In the genomic region with DNA sequence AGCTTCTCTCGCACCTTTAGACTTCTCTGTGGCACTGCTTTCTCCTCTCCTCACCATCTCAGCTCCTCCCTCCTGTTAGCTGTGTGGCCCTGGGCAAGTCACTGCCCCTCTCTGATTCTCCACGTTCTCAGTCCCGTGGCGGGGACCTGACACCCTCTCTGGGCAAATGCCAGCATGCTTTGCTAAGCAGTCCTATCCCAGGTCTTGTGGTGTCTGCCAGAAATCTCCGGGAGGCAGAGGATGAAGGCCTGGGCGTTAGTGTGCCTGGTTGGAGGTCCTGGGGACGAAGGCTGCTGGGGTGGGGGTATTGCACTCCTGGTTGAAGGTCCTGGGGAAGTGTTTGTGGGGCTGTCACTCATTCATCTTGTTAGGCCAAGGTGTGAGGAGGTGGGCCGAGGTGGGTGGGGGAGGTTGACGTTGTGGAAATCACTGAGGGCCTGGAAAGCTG, we compare ENCODE assay signal across 9 cellular contexts. TPM values are rescaled to one million over a fixed set of nuclear protein-coding genes. Genes with fewer than 3 reads are reported as not detected.
A peak's percentile ranks its signal among the peaks of the same experiment; 100 is the strongest.
DNase-seq lines count a peak whose midpoint lies in the region; ATAC-seq, FAIRE-seq and TF ChIP-seq lines count a peak whose summit lies in the region.
"Not testable (repeated sequence)": the region's sequence is repeated elsewhere in the genome, so short reads cannot be mapped to it uniquely, and the experiment has no call there.
"Had no signal": no experiment of that assay in that cellular context is flagged by ENCODE, and none has a peak within 500 bp of the region (broad histone marks: within the 10 kb centered on the region; RNA-seq: fewer than 3 reads in every experiment).

No MANE protein-coding gene starts in this region.

- H4K8ac ChIP-seq in neuronal stem cell (ENCODE audit: low read depth, low read length), result not testable (repeated sequence)

- H3K9ac ChIP-seq in kidney (ENCODE audit: low read length in 2 of 2); neuronal stem cell (ENCODE audit: low read depth, low read length, poor library complexity): not testable (repeated sequence)

- not testable (repeated sequence) for H3K23ac ChIP-seq in neuronal stem cell (ENCODE audit: low read depth, low read length, poor library complexity)

- not testable (repeated sequence) for TF ChIP-seq CTCF in CD4-positive, alpha-beta T cell (IDR thresholded peaks at IDR 0.05); kidney (IDR thresholded peaks at IDR 0.05; ENCODE audit: borderline replicate concordance, extremely low read depth, insufficient read depth); mesothelial cell of epicardium (IDR thresholded peaks at IDR 0.05; ENCODE audit: unreplicated experiment); spleen (IDR thresholded peaks at IDR 0.05 in 8 of 11, conservative IDR thresholded peaks at IDR 0.05 in 3 of 11)

- H2AFZ ChIP-seq in neuronal stem cell (ENCODE audit: low read length), result not testable (repeated sequence)

- not testable (repeated sequence) for H3K9me3 Mint-ChIP-seq in CD4-positive, alpha-beta T cell; activated T-cell treated with anti-CD3 and anti-CD28 coated beads, Interleukin-2, amount 50 U/mL, for 24 hours; central memory CD8-positive, alpha-beta T cell; mesothelial cell of epicardium

- H2BK15ac ChIP-seq in neuronal stem cell (ENCODE audit: low read length), result not testable (repeated sequence)

- not testable (repeated sequence) for H2AK5ac ChIP-seq in neuronal stem cell (ENCODE audit: low read depth, low read length)

- not testable (repeated sequence) for H3K18ac ChIP-seq in neuronal stem cell (ENCODE audit: low read length)

- H3K4ac ChIP-seq in neuronal stem cell (ENCODE audit: low read length), result not testable (repeated sequence)

- H3K27ac Mint-ChIP-seq in CD4-positive, alpha-beta T cell; activated T-cell treated with anti-CD3 and anti-CD28 coated beads, Interleukin-2, amount 50 U/mL, for 24 hours; central memory CD8-positive, alpha-beta T cell (ENCODE audit: low read depth); mesothelial cell of epicardium: not testable (repeated sequence)

- not testable (repeated sequence) for H3K4me3 ChIP-seq in kidney (ENCODE audit: low read length in 2 of 2); neuronal stem cell (ENCODE audit: low read length in 2 of 2); spleen

- intact Hi-C loops in CD4-positive, alpha-beta T cell (cut with DNase I, micrococcal nuclease), result loop anchor here (2.0 to 10.0 kb wide), 4 partner anchors 39 to 277 kb away; a partner anchor contains a TSS
- intact Hi-C loops in kidney (cut with DNase I); spleen (cut with DNase I; ENCODE audit: low total_unique reads): not testable (repeated sequence)

- FAIRE-seq in kidney (lab: Jason Lieb, UNC), result not testable (repeated sequence)

- ATAC-seq in CD4-positive, alpha-beta T cell (ENCODE audit: poor library complexity); central memory CD8-positive, alpha-beta T cell (replicated peaks; ENCODE audit: extremely low read depth, poor library complexity, severe bottlenecking): not testable (repeated sequence)

- H3K27me3 ChIP-seq in CD4-positive, alpha-beta T cell (ENCODE audit: control insufficient read depth, insufficient read depth, low read length); spleen (replicated peaks in 1 of 7): not testable (repeated sequence)
- H3K27me3 ChIP-seq in neuronal stem cell (ENCODE audit: control insufficient read depth in 3 of 3, insufficient read depth in 3 of 3, low read depth in 1 of 3, low read length in 3 of 3), result peaks cover 0 to 21% (median 11%) of the 10 kb centered on the region in 3 experiments

- H2BK5ac ChIP-seq in neuronal stem cell (ENCODE audit: low read length), result not testable (repeated sequence)

- H2BK12ac ChIP-seq in neuronal stem cell (ENCODE audit: low read length), result not testable (repeated sequence)

- not testable (repeated sequence) for H3K27me3 Mint-ChIP-seq in CD4-positive, alpha-beta T cell; activated T-cell treated with anti-CD3 and anti-CD28 coated beads, Interleukin-2, amount 50 U/mL, for 24 hours; central memory CD8-positive, alpha-beta T cell
- peaks cover 37% of the 10 kb centered on the region for H3K27me3 Mint-ChIP-seq in mesothelial cell of epicardium (ENCODE audit: low read depth)

- WGBS in neuronal stem cell (ENCODE audit: extremely low coverage in 2 of 2, insufficient read length in 2 of 2, insufficient replicate concordance in 1 of 2), 2 donors, result no CpG with 5 or more reads among the region's 9 CpGs
- 71 to 91% (median 82%) methylated on average over 8 to 9 of the region's 9 CpGs for WGBS in spleen, 5 donors

- not testable (repeated sequence) for TF ChIP-seq POLR2A in spleen (IDR thresholded peaks at IDR 0.05)

- not testable (repeated sequence) for H3K4me1 Mint-ChIP-seq in CD4-positive, alpha-beta T cell (ENCODE audit: low read depth); activated T-cell treated with anti-CD3 and anti-CD28 coated beads, Interleukin-2, amount 50 U/mL, for 24 hours (ENCODE audit: low read depth); central memory CD8-positive, alpha-beta T cell; mesothelial cell of epicardium

- H3K36me3 ChIP-seq in kidney (ENCODE audit: control insufficient read depth in 1 of 2, insufficient read depth in 2 of 2, low read length in 2 of 2); neuronal stem cell (replicated peaks in 1 of 2; ENCODE audit: control insufficient read depth in 2 of 2, insufficient read depth in 2 of 2, low read length in 2 of 2); spleen: not testable (repeated sequence)

- H3K4me3 Mint-ChIP-seq in CD4-positive, alpha-beta T cell, result peak overlapping the region; percentile 11
- H3K4me3 Mint-ChIP-seq in activated T-cell treated with anti-CD3 and anti-CD28 coated beads, Interleukin-2, amount 50 U/mL, for 24 hours, result not testable (repeated sequence)
- peak overlapping the region; percentile 2 for H3K4me3 Mint-ChIP-seq in central memory CD8-positive, alpha-beta T cell
- H3K4me3 Mint-ChIP-seq in mesothelial cell of epicardium, result peak overlapping the region; percentile 89

- peak in 1 of 10 experiments; percentile 25 for DNase-seq in CD4-positive, alpha-beta T cell
- DNase-seq in activated T-cell treated with anti-CD3 and anti-CD28 coated beads, Interleukin-2, amount 50 U/mL, for 24 hours, result peak; percentile 25
- not testable (repeated sequence) for DNase-seq in central memory CD8-positive, alpha-beta T cell (ENCODE audit: low spot score in 2 of 2); mesothelial cell of epicardium (ENCODE audit: low spot score in 2 of 2, unreplicated experiment in 2 of 2); neuronal stem cell (ENCODE audit: low spot score)
- DNase-seq in kidney, result peak; percentile 53
- peak; percentile 72 for DNase-seq in spleen

- CTCF ChIA-PET in CD4-positive, alpha-beta T cell (lab: Charles Lee), result interaction anchor here (1.9 kb wide), 1 partner anchor 42 kb away, joined by 4 read pairs; no protein-coding TSS in a partner anchor

- not testable (repeated sequence) for H3K4me1 ChIP-seq in kidney (ENCODE audit: control insufficient read depth in 1 of 2, insufficient read depth in 1 of 2, low read depth in 1 of 2, low read length in 2 of 2); neuronal stem cell (ENCODE audit: control insufficient read depth in 2 of 2, insufficient read depth in 1 of 2, low read depth in 1 of 2, low read length in 2 of 2)
- peaks cover 0 to 27% (median 14%) of the 10 kb centered on the region in 6 donors for H3K4me1 ChIP-seq in spleen

- POLR2A ChIA-PET in CD4-positive, alpha-beta T cell (lab: Charles Lee), result not testable (repeated sequence)

- H3K27ac ChIP-seq in CD4-positive, alpha-beta T cell (ENCODE audit: low read depth, low read length); neuronal stem cell (replicated peaks; ENCODE audit: low read length); spleen: not testable (repeated sequence)
- H3K27ac ChIP-seq in kidney (ENCODE audit: low read depth in 2 of 2, low read length in 2 of 2), result peak overlapping the region in 1 of 2 donors; percentile 22

- H4K91ac ChIP-seq in neuronal stem cell (ENCODE audit: low read depth, low read length, poor library complexity), result not testable (repeated sequence)

- H3K14ac ChIP-seq in neuronal stem cell (ENCODE audit: low read length), result peak overlapping the region; percentile 21

- H3K9me3 ChIP-seq in CD4-positive, alpha-beta T cell (ENCODE audit: control insufficient read depth, low read length); kidney (ENCODE audit: control insufficient read depth in 1 of 2, low read length in 2 of 2); neuronal stem cell (replicated peaks in 1 of 2; ENCODE audit: control insufficient read depth in 2 of 2, insufficient read depth in 1 of 2, low read depth in 1 of 2, low read length in 2 of 2); spleen: not testable (repeated sequence)

- H3K79me1 ChIP-seq in neuronal stem cell (ENCODE audit: low read depth, low read length), result not testable (repeated sequence)

- not testable (repeated sequence) for H2BK120ac ChIP-seq in neuronal stem cell (ENCODE audit: low read depth, low read length)

- H3K36me3 Mint-ChIP-seq in CD4-positive, alpha-beta T cell (ENCODE audit: low read depth); activated T-cell treated with anti-CD3 and anti-CD28 coated beads, Interleukin-2, amount 50 U/mL, for 24 hours (ENCODE audit: low read depth); central memory CD8-positive, alpha-beta T cell (ENCODE audit: insufficient read depth); mesothelial cell of epicardium: not testable (repeated sequence)

- H3K4me2 ChIP-seq in neuronal stem cell (ENCODE audit: insufficient read depth, low read length, poor library complexity, severe bottlenecking), result not testable (repeated sequence)

RNA-seq across cellular contexts. Expression of a gene that starts 37.3 kb away (rescaled TPM):
- 10 to 100 TPM; 36.8 to 38.5 TPM for total RNA-seq in CD4-positive, alpha-beta T cell
- 44.0 TPM for total RNA-seq in kidney
- polyA plus RNA-seq in kidney (ENCODE audit: insufficient read depth, low read depth, low replicate concordance), result 40.1 TPM
- 24.5 to 26.8 TPM (median 26.0 TPM) in 3 replicates for total RNA-seq in mesothelial cell of epicardium
- polyA plus RNA-seq in neuronal stem cell (2013, experiment 1 of 2), result 10.2 TPM
- 10.8 TPM for polyA plus RNA-seq in neuronal stem cell (2013, experiment 2 of 2)
- total RNA-seq in spleen, result 100 to 1,000 TPM in 2 of 7 donors, 10 to 100 TPM in 5; 44.3 to 121 (median 83.6) TPM
- polyA plus RNA-seq in spleen, result 10 to 100 TPM; 31.7 to 54.6 (median 46.3) TPM

RNA-seq across cellular contexts. Expression of a gene that starts 54.4 kb away (rescaled TPM):
- total RNA-seq in CD4-positive, alpha-beta T cell, result under 1 TPM in 1 of 2 experiments, not detected in 1; 0.11 TPM
- total RNA-seq in kidney, result 3.1 TPM
- 3.4 TPM for polyA plus RNA-seq in kidney (ENCODE audit: insufficient read depth, low read depth, low replicate concordance)
- total RNA-seq in mesothelial cell of epicardium, result 0.53 to 0.76 TPM (median 0.54 TPM) in 3 replicates
- polyA plus RNA-seq in neuronal stem cell (2013, experiment 1 of 2), result 0.78 TPM
- 0.89 TPM for polyA plus RNA-seq in neuronal stem cell (2013, experiment 2 of 2)
- total RNA-seq in spleen, result 1 to 10 TPM; 1.0 to 4.8 (median 2.6) TPM
- under 1 TPM; 0.11 to 0.77 (median 0.12) TPM for polyA plus RNA-seq in spleen
- total RNA-seq: Calu3, HT-29 had no signal
